In genomic region chr1:235708390-235708962, GRCh38 we compare ENCODE assay signal across 10 cellular contexts. TPM values are rescaled to one million over a fixed set of nuclear protein-coding genes. Genes with fewer than 3 reads are reported as not detected.
DNase-seq lines count a peak whose midpoint lies in the region; ATAC-seq, FAIRE-seq and TF ChIP-seq lines count a peak whose summit lies in the region.
"Had no signal": no experiment of that assay in that cellular context is flagged by ENCODE, and none has a peak within 500 bp of the region (broad histone marks: within the 10 kb centered on the region; RNA-seq: fewer than 3 reads in every experiment).

No MANE protein-coding gene starts in this region.

- POLR2A ChIA-PET in T-cell (lab: Charles Lee), result no interaction called here

- H3K4me1 ChIP-seq in body of pancreas, result peaks cover 15% of the 10 kb centered on the region
- H3K4me1 ChIP-seq in stomach, result no peaks in the 10 kb centered on the region
- no peaks in the 10 kb centered on the region for H3K4me1 ChIP-seq in kidney (ENCODE audit: control insufficient read depth in 1 of 2, insufficient read depth in 1 of 2, low read depth in 1 of 2, low read length in 2 of 2)

- intact Hi-C loops in body of pancreas (cut with DNase I), result no loop called here
- intact Hi-C loops in stomach (cut with DNase I; ENCODE audit: low total_unique reads), result no loop called here
- intact Hi-C loops in kidney (cut with DNase I), result no loop called here

- H3K9me3 ChIP-seq in MG63 (no peaks in the 10 kb centered on the region), body of pancreas (no peaks in the 10 kb centered on the region), stomach (no peaks in the 10 kb centered on the region), kidney (ENCODE audit: control insufficient read depth in 1 of 2, low read length in 2 of 2) (no peaks in the 10 kb centered on the region)

- H3K36me3 ChIP-seq in MG63, result peaks cover 10% of the 10 kb centered on the region; the same call in 1 of the 2 replicates
- H3K36me3 ChIP-seq in body of pancreas (replicated peaks in 1 of 2; ENCODE audit: insufficient read depth in 1 of 2, low read depth in 2 of 2), result no peaks in the 10 kb centered on the region
- peaks cover 24 to 88% (median 86%) of the 10 kb centered on the region in 4 donors for H3K36me3 ChIP-seq in stomach
- H3K36me3 ChIP-seq in kidney (ENCODE audit: control insufficient read depth in 1 of 2, insufficient read depth in 2 of 2, low read length in 2 of 2), result peaks cover 0 to 9% of the 10 kb centered on the region in 2 donors

- TF ChIP-seq CTCF in body of pancreas (IDR thresholded peaks at IDR 0.05) (no peak), stomach (IDR thresholded peaks at IDR 0.05) (no peak), kidney (IDR thresholded peaks at IDR 0.05; ENCODE audit: borderline replicate concordance, extremely low read depth, insufficient read depth) (no peak)

- TF ChIP-seq POLR2A in body of pancreas (IDR thresholded peaks at IDR 0.05), result no peak
- TF ChIP-seq POLR2A in stomach (IDR thresholded peaks at IDR 0.05), result no peak

- H3K27me3 ChIP-seq in MG63, result no peaks in the 10 kb centered on the region
- no peaks in the 10 kb centered on the region for H3K27me3 ChIP-seq in body of pancreas
- no peaks in the 10 kb centered on the region for H3K27me3 ChIP-seq in stomach

- WGBS in body of pancreas, 2 donors, result 26 to 32% methylated on average over 4 of the region's 4 CpGs
- WGBS in stomach, 5 donors, result 39 to 68% (median 54%) methylated on average over 4 of the region's 4 CpGs

- no peak overlapping the region for H3K4me3 Mint-ChIP-seq in T-cell

- H3K36me3 Mint-ChIP-seq in T-cell, result peaks cover 57% of the 10 kb centered on the region

- H3K27ac ChIP-seq in body of pancreas, result peak overlapping the region in 3 of 4 donors; percentile 4 to 46 (median 14)
- no peak overlapping the region for H3K27ac ChIP-seq in stomach
- peak overlapping the region in 1 of 2 donors; percentile 60 for H3K27ac ChIP-seq in kidney (ENCODE audit: low read depth in 2 of 2, low read length in 2 of 2)

- H3K27me3 Mint-ChIP-seq in T-cell, result no peaks in the 10 kb centered on the region

- CTCF ChIA-PET in T-cell (lab: Charles Lee), result no interaction called here

- peak overlapping the region in 1 of 2 donors; percentile 47 for H3K9ac ChIP-seq in kidney (ENCODE audit: low read length in 2 of 2)

- no peaks in the 10 kb centered on the region for H3K4me1 Mint-ChIP-seq in T-cell

- no peak for TF ChIP-seq EP300 in stomach (IDR thresholded peaks at IDR 0.05)

- no peaks in the 10 kb centered on the region for H3K9me3 Mint-ChIP-seq in T-cell

- DNase-seq in GM03348 (ENCODE audit: low spot score) (peak; percentile 39), MG63 (peak; percentile 80), body of pancreas (peak in 1 of 4 donors; percentile 17), myocyte (ENCODE audit: low read depth) (peak; percentile 7), stomach (no peak), T-cell (no peak), kidney (no peak)
- DNase-seq: NCI-H2029 treated with DMSO at 0.1 percent for 48 hours had no signal

- no peak for FAIRE-seq in kidney (lab: Jason Lieb, UNC)
- FAIRE-seq: G401.6 had no signal

- peak; percentile 35 for ATAC-seq in body of pancreas
- no peak for ATAC-seq in T-cell (replicated peaks in 1 of 4)
- ATAC-seq: Right ventricle myocardium inferior had no signal

- H3K27ac Mint-ChIP-seq in T-cell, result no peak overlapping the region

- H3K4me3 ChIP-seq in MG63 (no peak overlapping the region), body of pancreas (no peak overlapping the region), stomach (no peak overlapping the region), kidney (ENCODE audit: low read length in 2 of 2) (peak overlapping the region in 1 of 2 donors; percentile 44)

RNA-seq across cellular contexts. Expression of gene GNG4, which starts 58.9 kb away (rescaled TPM):
- total RNA-seq in MG63 (2014; rRNA removed; shearing (Covaris generic); ENCODE audit: low replicate concordance), result 6.1 and 28.7 TPM in 2 replicates
- total RNA-seq in body of pancreas (1 to 10 TPM in 1 of 2 donors, under 1 TPM in 1; 0.66 to 3.1 TPM), myocyte (not detected in 2 replicates), stomach (1 to 10 TPM in 2 of 5 donors, under 1 TPM in 2, not detected in 1; 0.58 to 1.5 (median 0.94) TPM), T-cell (under 1 TPM in 4 of 5 donors, not detected in 1; 0.07 to 0.29 (median 0.17) TPM), kidney (not detected)
- polyA plus RNA-seq in myocyte (2012), result 0.13 TPM
- polyA plus RNA-seq in stomach (1 to 10 TPM; 1.4 to 5.1 (median 4.6) TPM), kidney (ENCODE audit: insufficient read depth, low read depth, low replicate concordance) (4.5 TPM)
- total RNA-seq: Right ventricle myocardium inferior had no signal

Comparison
In these comparisons a context has a peak if more than half of its experiments do, and no peak if none do; other contexts are left out.
1. DNase-seq: peak in GM03348 (single experiment), MG63 (single experiment) and myocyte (single experiment); none in stomach (single experiment), T-cell (0 of 34) and kidney (single experiment).
2. H3K27ac ChIP-seq: peak in body of pancreas (3 of 4); none in stomach (0 of 5).